In genomic region chr2:241950878-241951331, GRCh38 we compare ENCODE assay signal across 8 cellular contexts.
DNase-seq lines count a peak whose midpoint lies in the region; ATAC-seq, FAIRE-seq and TF ChIP-seq lines count a peak whose summit lies in the region.

No MANE protein-coding gene starts in this region.

- no peaks in the 10 kb centered on the region for H3K4me1 ChIP-seq in prostate gland (replicated peaks)

- H3K36me3 ChIP-seq in prostate gland: no peaks in the 10 kb centered on the region

- H3K27me3 ChIP-seq in prostate gland (replicated peaks; ENCODE audit: insufficient read depth): no peaks in the 10 kb centered on the region

- H3K27ac Mint-ChIP-seq in activated naive CD4-positive, alpha-beta T cell treated with anti-CD3 and anti-CD28 coated beads, Interleukin-2, amount 50 U/mL, for 72 hours: no peak overlapping the region

- H3K27ac ChIP-seq in prostate gland: no peak overlapping the region

- no peak for FAIRE-seq in urothelium cell line (lab: Jason Lieb, UNC)

- H3K4me3 ChIP-seq in prostate gland: no peak overlapping the region

- H3K9me3 Mint-ChIP-seq in activated naive CD4-positive, alpha-beta T cell treated with anti-CD3 and anti-CD28 coated beads, Interleukin-2, amount 50 U/mL, for 72 hours: no peaks in the 10 kb centered on the region

- H3K36me3 Mint-ChIP-seq in activated naive CD4-positive, alpha-beta T cell treated with anti-CD3 and anti-CD28 coated beads, Interleukin-2, amount 50 U/mL, for 72 hours: no peaks in the 10 kb centered on the region

- WGBS in prostate gland: 23% methylated on average over 25 of the region's 26 CpGs

- no peak for TF ChIP-seq POLR2A in prostate gland (IDR thresholded peaks at IDR 0.05)

- peak; percentile 34 to 65 for ATAC-seq in activated naive CD4-positive, alpha-beta T cell treated with anti-CD3 and anti-CD28 coated beads, Interleukin-2, amount 50 U/mL, for 72 hours
- ATAC-seq in Right ventricle myocardium superior (ENCODE audit: poor library complexity): peak; percentile 82
- ATAC-seq in HG02870 (IDR thresholded peaks at IDR 0.05; ENCODE audit: unreplicated experiment): no peak

- peak; percentile 70 to 86 (median 84) for TF ChIP-seq CTCF in prostate gland (IDR thresholded peaks at IDR 0.05)

- DNase-seq in DMS79 treated with DMSO at 0.1 percent for 48 hours (lab: John Stamatoyannopoulos, UW) (peak; percentile 76), KG1 (lab: John Stamatoyannopoulos, UW) (peak; percentile 44), SK-N-DZ (ENCODE audit: low spot score) (peak; percentile 83), Right ventricle myocardium superior (peak; percentile 84), prostate gland (ENCODE audit: low spot score) (peak; percentile 63), urothelium cell line (ENCODE audit: low spot score) (peak; percentile 85)
- DNase-seq in activated naive CD4-positive, alpha-beta T cell treated with anti-CD3 and anti-CD28 coated beads, Interleukin-2, amount 50 U/mL, for 72 hours (ENCODE audit: low spot score in 2 of 2): peak in 1 of 2 donors; percentile 65

- intact Hi-C loops in Right ventricle myocardium superior (cut with DNase I) (no loop called here), prostate gland (cut with DNase I) (no loop called here)

- no peaks in the 10 kb centered on the region for H3K9me3 ChIP-seq in prostate gland
